ENCODE assay signal across 19 cellular contexts in the genomic region with DNA sequence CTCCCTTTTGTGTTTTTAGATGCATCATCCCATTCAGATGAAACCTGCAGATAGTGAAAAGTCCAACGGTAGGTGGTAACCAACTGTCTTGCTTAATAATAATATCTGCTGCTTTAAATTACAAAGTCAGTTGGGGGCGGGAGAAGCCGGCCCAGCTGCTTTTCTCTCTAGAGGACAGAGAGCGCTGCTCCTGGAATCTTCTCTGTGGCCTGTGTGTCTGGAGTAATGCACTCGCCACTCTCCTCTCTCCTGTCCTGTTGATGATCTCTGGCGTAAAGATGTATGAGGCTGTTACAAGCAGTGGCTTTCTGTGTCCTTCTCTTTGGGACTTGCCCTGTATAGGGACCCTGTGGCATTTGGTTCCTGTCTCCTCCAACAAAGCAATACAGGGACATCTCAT.
A peak's percentile ranks its signal among the peaks of the same experiment; 100 is the strongest.
DNase-seq lines count a peak whose midpoint lies in the region; ATAC-seq and TF ChIP-seq lines count a peak whose summit lies in the region.
"Had no signal": no experiment of that assay in that cellular context is flagged by ENCODE, and none has a peak within 500 bp of the region (broad histone marks: within the 10 kb centered on the region; RNA-seq: fewer than 3 reads in every experiment).

No MANE protein-coding gene starts in this region.

- H3F3A ChIP-seq in GM23248 (ENCODE audit: insufficient read depth): no peaks in the 10 kb centered on the region

- no peak for DNase-seq in Right ventricle myocardium inferior (ENCODE audit: missing footprints)
- DNase-seq in cardiac septum (ENCODE audit: low spot score): no peak
- DNase-seq in activated B cell treated with CpG ODN at 0.5 μM for 24 hours: no peak
- DNase-seq in heart left ventricle: no peak
- no peak for DNase-seq in stimulated activated naive B cell treated with anti-CD40 and anti-IgM and Interleukin-4, amounts not matched to agents 10 μg/mL and 1 μg/mL and 100 μg/mL, for 72 hours
- DNase-seq in mammary epithelial cell: no peak
- no peak for DNase-seq in stimulated activated CD4-positive, alpha-beta T cell treated with anti-CD3 and anti-CD28 coated beads, Interleukin-2, amount 100 ng/mL, for 48 hours
- DNase-seq in GM23248: no peak
- DNase-seq: activated effector memory CD4-positive, alpha-beta T cell treated with Interleukin-2 at 50 U/mL for 16 hours; anterior cingulate cortex; DND-41; hypothalamus; NCI-H187 treated with DMSO at 0.1 percent for 48 hours; NCI-H345; stimulated activated CD4-positive, alpha-beta T cell treated with anti-CD3 and anti-CD28 coated beads, Interleukin-15, amount 100 ng/mL, for 24 hours; stimulated activated naive CD4-positive, alpha-beta T cell treated with Interleukin-2 at 50 U/mL for 16 hours; T-cell; transverse colon had no signal

- H3K27me3 Mint-ChIP-seq in activated B cell treated with CpG ODN at 0.5 μM for 24 hours: no peaks in the 10 kb centered on the region
- H3K27me3 Mint-ChIP-seq in stimulated activated naive B cell treated with anti-CD40 and anti-IgM and Interleukin-4, amounts not matched to agents 10 μg/mL and 1 μg/mL and 100 μg/mL, for 72 hours: no peaks in the 10 kb centered on the region
- H3K27me3 Mint-ChIP-seq: T-cell had no signal

- H4K20me1 ChIP-seq in mammary epithelial cell (ENCODE audit: insufficient read depth, low read length) (no peaks in the 10 kb centered on the region), GM23248 (ENCODE audit: insufficient read depth) (no peaks in the 10 kb centered on the region)

- no peak overlapping the region for H2AFZ ChIP-seq in mammary epithelial cell (ENCODE audit: low read depth, low read length)
- no peak overlapping the region for H2AFZ ChIP-seq in GM23248

- no TSS peak for BruUV-seq in mammary epithelial cell (replicated peaks; lab: Mats Ljungman, UMichigan)

- ATAC-seq in Right ventricle myocardium inferior (peak; percentile 29), activated B cell treated with CpG ODN at 0.5 μM for 24 hours (ENCODE audit: low read depth) (no peak), heart left ventricle (peak; percentile 6 to 46 (median 24))
- no peak for ATAC-seq in stimulated activated naive B cell treated with anti-CD40 and anti-IgM and Interleukin-4, amounts not matched to agents 10 μg/mL and 1 μg/mL and 100 μg/mL, for 72 hours (replicated peaks)
- ATAC-seq: K562, T-cell had no signal

- H3K9me3 ChIP-seq in heart left ventricle (no peaks in the 10 kb centered on the region), mammary epithelial cell (replicated peaks; ENCODE audit: insufficient read depth, low read length) (peaks cover 23% of the 10 kb centered on the region), GM23248 (ENCODE audit: low read depth) (no peaks in the 10 kb centered on the region)
- H3K9me3 ChIP-seq: transverse colon had no signal

- CTCF ChIA-PET in activated B cell treated with CpG ODN at 0.5 μM for 24 hours (lab: Charles Lee): no interaction called here
- CTCF ChIA-PET in mammary epithelial cell (lab: Charles Lee; ENCODE audit: low non-redundant PET): no interaction called here

- peak overlapping the region; percentile 60 for H3K27ac Mint-ChIP-seq in activated B cell treated with CpG ODN at 0.5 μM for 24 hours
- peak overlapping the region; percentile 78 for H3K27ac Mint-ChIP-seq in stimulated activated naive B cell treated with anti-CD40 and anti-IgM and Interleukin-4, amounts not matched to agents 10 μg/mL and 1 μg/mL and 100 μg/mL, for 72 hours

- no peak overlapping the region for H3K9ac ChIP-seq in mammary epithelial cell (ENCODE audit: insufficient read depth, low read length)
- no peak overlapping the region for H3K9ac ChIP-seq in GM23248

- POLR2A ChIA-PET in activated B cell treated with CpG ODN at 0.5 μM for 24 hours (lab: Charles Lee): no interaction called here

- no peak overlapping the region for H3K4me3 ChIP-seq in heart left ventricle
- no peak overlapping the region for H3K4me3 ChIP-seq in mammary epithelial cell (replicated peaks in 1 of 3; ENCODE audit: insufficient read depth in 1 of 3, low read depth in 2 of 3, low read length in 3 of 3)
- no peak overlapping the region for H3K4me3 ChIP-seq in GM23248
- H3K4me3 ChIP-seq: K562, transverse colon had no signal

- no peak overlapping the region for H3K4me3 Mint-ChIP-seq in activated B cell treated with CpG ODN at 0.5 μM for 24 hours
- H3K4me3 Mint-ChIP-seq in stimulated activated naive B cell treated with anti-CD40 and anti-IgM and Interleukin-4, amounts not matched to agents 10 μg/mL and 1 μg/mL and 100 μg/mL, for 72 hours: peak overlapping the region in 1 of 2 donors; percentile 29
- H3K4me3 Mint-ChIP-seq: T-cell had no signal

- H3K27ac ChIP-seq in heart left ventricle (peak overlapping the region in 3 of 12 donors; percentile 22 to 33 (median 25)), mammary epithelial cell (ENCODE audit: insufficient read depth, low read depth, low read length) (no peak overlapping the region), GM23248 (no peak overlapping the region)
- H3K27ac ChIP-seq: transverse colon had no signal

- H3K36me3 ChIP-seq in heart left ventricle: peaks cover 0 to 65% (median 11%) of the 10 kb centered on the region in 9 donors
- no peaks in the 10 kb centered on the region for H3K36me3 ChIP-seq in mammary epithelial cell (ENCODE audit: insufficient read depth, low read length)
- H3K36me3 ChIP-seq in GM23248 (ENCODE audit: low read depth): no peaks in the 10 kb centered on the region
- H3K36me3 ChIP-seq: transverse colon had no signal

- dilution Hi-C loops in mammary epithelial cell (cut with HindIII; ENCODE audit: low sequenced_read_pairs): no loop called here

- no peaks in the 10 kb centered on the region for H3K27me3 ChIP-seq in heart left ventricle
- no peaks in the 10 kb centered on the region for H3K27me3 ChIP-seq in mammary epithelial cell (ENCODE audit: insufficient read depth, low read length)
- no peaks in the 10 kb centered on the region for H3K27me3 ChIP-seq in GM23248 (replicated peaks; ENCODE audit: insufficient read depth)
- H3K27me3 ChIP-seq: transverse colon had no signal

- peaks cover 35% of the 10 kb centered on the region for H3K4me1 Mint-ChIP-seq in activated B cell treated with CpG ODN at 0.5 μM for 24 hours
- H3K4me1 Mint-ChIP-seq in stimulated activated naive B cell treated with anti-CD40 and anti-IgM and Interleukin-4, amounts not matched to agents 10 μg/mL and 1 μg/mL and 100 μg/mL, for 72 hours: peaks cover 31 to 44% of the 10 kb centered on the region in 2 donors

- H3K4me2 ChIP-seq in mammary epithelial cell (ENCODE audit: insufficient read depth, low read depth, low read length) (no peak overlapping the region), GM23248 (ENCODE audit: unreplicated experiment) (no peak overlapping the region)

- H3K36me3 Mint-ChIP-seq in activated B cell treated with CpG ODN at 0.5 μM for 24 hours (ENCODE audit: low read depth): peaks cover 58% of the 10 kb centered on the region
- H3K36me3 Mint-ChIP-seq in stimulated activated naive B cell treated with anti-CD40 and anti-IgM and Interleukin-4, amounts not matched to agents 10 μg/mL and 1 μg/mL and 100 μg/mL, for 72 hours: peaks cover 28 to 44% of the 10 kb centered on the region in 2 donors

- TF ChIP-seq CTCF in activated B cell treated with CpG ODN at 0.5 μM for 24 hours (IDR thresholded peaks at IDR 0.05) (no peak), heart left ventricle (IDR thresholded peaks at IDR 0.05) (no peak), mammary epithelial cell (conservative IDR thresholded peaks at IDR 0.05 in 1 of 2, IDR thresholded peaks at IDR 0.05 in 1 of 2; ENCODE audit: extremely low read depth in 1 of 2, insufficient read depth in 1 of 2, low read depth in 1 of 2, low read length in 2 of 2) (no peak)

- H3K4me1 ChIP-seq in heart left ventricle (peaks cover 0 to 60% (median 21%) of the 10 kb centered on the region in 12 donors), mammary epithelial cell (ENCODE audit: insufficient read depth, low read length) (no peaks in the 10 kb centered on the region), GM23248 (ENCODE audit: insufficient read depth) (no peaks in the 10 kb centered on the region)

- in situ Hi-C loops in mammary epithelial cell (cut with MboI; ENCODE audit: low sequenced_read_pairs in 2 of 2) (no loop called here), GM23248 (cut with MboI) (no loop called here)

- H3K9me3 Mint-ChIP-seq in activated B cell treated with CpG ODN at 0.5 μM for 24 hours: no peaks in the 10 kb centered on the region
- no peaks in the 10 kb centered on the region for H3K9me3 Mint-ChIP-seq in stimulated activated naive B cell treated with anti-CD40 and anti-IgM and Interleukin-4, amounts not matched to agents 10 μg/mL and 1 μg/mL and 100 μg/mL, for 72 hours
- H3K9me3 Mint-ChIP-seq: T-cell had no signal

- no peaks in the 10 kb centered on the region for H3K9me2 ChIP-seq in GM23248 (ENCODE audit: insufficient read depth)

- TF ChIP-seq POLR2A in heart left ventricle (IDR thresholded peaks at IDR 0.05): no peak

- WGBS in heart left ventricle, 4 donors: 40 to 43% (median 41%) methylated on average over 6 of the region's 6 CpGs
- 76% methylated on average over 5 of the region's 6 CpGs for WGBS in mammary epithelial cell (ENCODE audit: low coverage, missing lambda C conversion rate)
- 50 to 60% methylated on average over 6 of the region's 6 CpGs for WGBS in GM23248 (ENCODE audit: low coverage in 1 of 2, low lambda C conversion rate in 2 of 2, missing lambda C conversion rate in 2 of 2), 2 experiments

- H3K79me2 ChIP-seq in mammary epithelial cell (ENCODE audit: insufficient read depth, low read length): no peaks in the 10 kb centered on the region
- H3K79me2 ChIP-seq in GM23248 (ENCODE audit: insufficient read depth): no peaks in the 10 kb centered on the region

- intact Hi-C loops in Right ventricle myocardium inferior (cut with DNase I) (no loop called here), cardiac septum (cut with DNase I) (no loop called here), activated B cell treated with CpG ODN at 0.5 μM for 24 hours (cut with micrococcal nuclease) (no loop called here), heart left ventricle (cut with DNase I) (no loop called here), mammary epithelial cell (cut with micrococcal nuclease) (no loop called here)

Comparison
In these comparisons a context has a peak if more than half of its experiments do, and no peak if none do; other contexts are left out.
1. ATAC-seq: peak in Right ventricle myocardium inferior (single experiment) and heart left ventricle (4 of 4); none in activated B cell treated with CpG ODN at 0.5 μM for 24 hours (single experiment) and stimulated activated naive B cell treated with anti-CD40 and anti-IgM and Interleukin-4, amounts not matched to agents 10 μg/mL and 1 μg/mL and 100 μg/mL, for 72 hours (0 of 2).